Comparison of ENCODE assay signal across 19 cellular contexts in the genomic region with DNA sequence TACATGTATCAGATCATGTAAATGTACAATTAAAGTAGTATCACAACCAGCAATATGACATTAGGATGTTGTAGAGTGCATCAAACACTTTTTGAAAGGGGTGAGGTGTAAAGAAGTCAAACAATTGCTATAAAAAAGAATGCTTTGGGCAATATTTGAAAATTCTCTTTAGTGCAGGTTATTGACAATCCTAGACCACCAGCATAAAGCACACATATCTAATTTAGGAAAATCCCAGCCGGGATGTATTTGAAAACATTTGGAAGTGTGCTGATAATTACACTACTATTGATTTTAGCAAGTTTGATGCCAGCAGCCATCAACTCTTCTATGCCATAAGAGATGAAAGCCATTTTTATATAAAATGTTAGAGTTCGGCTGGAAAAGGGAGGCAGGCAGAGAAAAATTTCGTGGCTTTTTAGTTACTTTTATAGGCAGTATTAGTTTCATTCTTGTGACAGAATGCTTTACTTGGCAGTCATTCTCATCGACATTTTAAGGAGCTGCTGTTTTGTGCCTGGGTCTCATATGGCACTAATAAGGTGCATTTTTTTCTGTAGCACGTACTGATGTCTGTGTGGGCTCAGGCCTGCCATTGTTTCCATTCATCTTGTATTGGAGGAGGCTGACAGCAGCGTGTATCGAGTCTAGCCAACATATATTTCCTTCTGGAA.
DNase-seq lines count a peak whose midpoint lies in the region; ATAC-seq and TF ChIP-seq lines count a peak whose summit lies in the region.
"Had no signal": no experiment of that assay in that cellular context is flagged by ENCODE, and none has a peak within 500 bp of the region (broad histone marks: within the 10 kb centered on the region; RNA-seq: fewer than 3 reads in every experiment).

No MANE protein-coding gene starts in this region.

- no peaks in the 10 kb centered on the region for H3K36me3 Mint-ChIP-seq in activated naive CD4-positive, alpha-beta T cell treated with anti-CD3 and anti-CD28 coated beads for 36 hours (ENCODE audit: low read depth)
- peaks cover 21% of the 10 kb centered on the region for H3K36me3 Mint-ChIP-seq in neural progenitor cell

- H3K27ac Mint-ChIP-seq in activated naive CD4-positive, alpha-beta T cell treated with anti-CD3 and anti-CD28 coated beads for 36 hours, result no peak overlapping the region
- no peak overlapping the region for H3K27ac Mint-ChIP-seq in neural progenitor cell
- H3K27ac Mint-ChIP-seq: activated T-helper 17 cell treated with anti-CD3 and anti-CD28 coated beads, Interleukin-2, amount 50 U/mL, for 72 hours; nephron progenitor cell; stimulated activated effector memory CD8-positive, alpha-beta T cell treated with anti-CD3 and anti-CD28 coated beads, Interleukin-12 subunit alpha, Interleukin-12 subunit beta, amount 100 ng/mL, for 72 hours; T-cell had no signal

- no peaks in the 10 kb centered on the region for H3K27me3 Mint-ChIP-seq in activated naive CD4-positive, alpha-beta T cell treated with anti-CD3 and anti-CD28 coated beads for 36 hours (ENCODE audit: low read depth)
- peaks cover 2% of the 10 kb centered on the region for H3K27me3 Mint-ChIP-seq in neural progenitor cell (ENCODE audit: insufficient read depth, low read depth)
- H3K27me3 Mint-ChIP-seq: activated T-helper 17 cell treated with anti-CD3 and anti-CD28 coated beads, Interleukin-2, amount 50 U/mL, for 72 hours; T-cell had no signal

- H3K4me2 ChIP-seq in neural progenitor cell, result no peak overlapping the region

- no peak overlapping the region for H3K9ac ChIP-seq in neural progenitor cell

- no peak overlapping the region for H3K4me3 Mint-ChIP-seq in activated naive CD4-positive, alpha-beta T cell treated with anti-CD3 and anti-CD28 coated beads for 36 hours
- no peak overlapping the region for H3K4me3 Mint-ChIP-seq in neural progenitor cell
- H3K4me3 Mint-ChIP-seq: activated T-helper 17 cell treated with anti-CD3 and anti-CD28 coated beads, Interleukin-2, amount 50 U/mL, for 72 hours; nephron progenitor cell; stimulated activated effector memory CD8-positive, alpha-beta T cell treated with anti-CD3 and anti-CD28 coated beads, Interleukin-12 subunit alpha, Interleukin-12 subunit beta, amount 100 ng/mL, for 72 hours; T-cell had no signal

- H3K36me3 ChIP-seq in Panc1 (ENCODE audit: control insufficient read depth, insufficient read depth, low read length) (peaks cover 29% of the 10 kb centered on the region), sigmoid colon (peaks cover 0 to 45% (median 5%) of the 10 kb centered on the region in 4 donors), neural progenitor cell (no peaks in the 10 kb centered on the region)

- intact Hi-C loops in Panc1 (cut with micrococcal nuclease; ENCODE audit: unreplicated experiment), result no loop called here
- intact Hi-C loops in sigmoid colon (cut with DNase I), result no loop called here
- intact Hi-C loops in activated naive CD4-positive, alpha-beta T cell treated with anti-CD3 and anti-CD28 coated beads for 36 hours (cut with micrococcal nuclease), result no loop called here

- ATAC-seq in Panc1, result no peak
- no peak for ATAC-seq in HG03457 (IDR thresholded peaks at IDR 0.05; ENCODE audit: unreplicated experiment)
- ATAC-seq: activated T-helper 17 cell treated with anti-CD3 and anti-CD28 coated beads, Interleukin-2, amount 50 U/mL, for 72 hours; GM12878; stimulated activated effector memory CD8-positive, alpha-beta T cell treated with anti-CD3 and anti-CD28 coated beads, Interleukin-12 subunit alpha, Interleukin-12 subunit beta, amount 100 ng/mL, for 72 hours; T-cell had no signal

- BruUV-seq in Panc1 (replicated peaks; lab: Mats Ljungman, UMichigan), result no TSS peak

- H3K4me3 ChIP-seq in Panc1 (ENCODE audit: low read depth in 2 of 2, low read length in 2 of 2) (no peak overlapping the region), sigmoid colon (no peak overlapping the region), neural progenitor cell (no peak overlapping the region)
- H3K4me3 ChIP-seq: GM12878, HAP-1, lung had no signal

- no peak for DNase-seq in Panc1 (ENCODE audit: low read depth, low spot score)
- DNase-seq in fibroblast of gingiva (ENCODE audit: low read depth), result peak; percentile 80
- DNase-seq in sigmoid colon, result no peak
- no peak for DNase-seq in activated naive CD4-positive, alpha-beta T cell treated with anti-CD3 and anti-CD28 coated beads for 36 hours
- DNase-seq in neural progenitor cell (ENCODE audit: low spot score), result no peak
- DNase-seq in dedifferentiated amniotic fluid mesenchymal stem cell (ENCODE audit: extremely low spot score), result no peak
- DNase-seq: activated CD8-positive, alpha-beta memory T cell treated with anti-CD3 and anti-CD28 coated beads for 24 hours; amygdala; dermis blood vessel endothelial cell; NCI-H774; nephron progenitor cell; T-cell had no signal

- POLR2A ChIA-PET in Panc1 (lab: Charles Lee), result interaction anchor here (0.8 kb wide), 1 partner anchor 9 kb away, joined by 14 read pairs; no protein-coding TSS in a partner anchor

- in situ Hi-C loops in Panc1 (cut with HindIII; ENCODE audit: low pct_unique_long_range_greater_than_20kb, low sequenced_read_pairs), result no loop called here

- H3K4me1 ChIP-seq in Panc1 (ENCODE audit: control insufficient read depth, insufficient read depth, low read length), result peaks cover 43% of the 10 kb centered on the region
- peaks cover 0 to 86% (median 69%) of the 10 kb centered on the region in 4 donors for H3K4me1 ChIP-seq in sigmoid colon
- H3K4me1 ChIP-seq in neural progenitor cell, result no peaks in the 10 kb centered on the region

- peaks cover 4% of the 10 kb centered on the region for H3K4me1 Mint-ChIP-seq in activated naive CD4-positive, alpha-beta T cell treated with anti-CD3 and anti-CD28 coated beads for 36 hours (ENCODE audit: low read depth)
- peaks cover 20% of the 10 kb centered on the region for H3K4me1 Mint-ChIP-seq in neural progenitor cell
- H3K4me1 Mint-ChIP-seq: T-cell had no signal

- no peak for TF ChIP-seq CTCF in 22Rv1 (IDR thresholded peaks at IDR 0.05)
- no peak for TF ChIP-seq CTCF in Panc1 (IDR thresholded peaks at IDR 0.05)
- no peak for TF ChIP-seq CTCF in sigmoid colon (IDR thresholded peaks at IDR 0.05)
- TF ChIP-seq CTCF in neural progenitor cell (IDR thresholded peaks at IDR 0.05), result no peak

- H3K27ac ChIP-seq in 22Rv1 (peak overlapping the region; percentile 9; the same call in 1 of the 2 replicates), Panc1 (ENCODE audit: low read length) (peak overlapping the region; percentile 34; the same call in 1 of the 2 replicates), sigmoid colon (peak overlapping the region; percentile 97 to 99 (median 99)), neural progenitor cell (no peak overlapping the region)

- H3K79me2 ChIP-seq in neural progenitor cell (ENCODE audit: low read depth), result no peaks in the 10 kb centered on the region

- H4K20me1 ChIP-seq in neural progenitor cell (ENCODE audit: low read depth), result peaks cover 8% of the 10 kb centered on the region

- CTCF ChIA-PET in Panc1 (lab: Charles Lee), result no interaction called here
- CTCF ChIA-PET in activated naive CD4-positive, alpha-beta T cell treated with anti-CD3 and anti-CD28 coated beads for 36 hours (lab: Charles Lee), result no interaction called here

- no peak overlapping the region for H2AFZ ChIP-seq in neural progenitor cell (replicated peaks)

- no peak for TF ChIP-seq EP300 in sigmoid colon (IDR thresholded peaks at IDR 0.05)

- H3K27me3 ChIP-seq in Panc1 (ENCODE audit: control insufficient read depth, insufficient read depth, low read length), result no peaks in the 10 kb centered on the region
- H3K27me3 ChIP-seq in sigmoid colon, result no peaks in the 10 kb centered on the region
- H3K27me3 ChIP-seq in neural progenitor cell, result no peaks in the 10 kb centered on the region

- H3K9me3 ChIP-seq in Panc1 (ENCODE audit: control insufficient read depth, insufficient read depth, low read depth, low read length) (no peaks in the 10 kb centered on the region), sigmoid colon (no peaks in the 10 kb centered on the region), neural progenitor cell (ENCODE audit: low read depth) (no peaks in the 10 kb centered on the region)
- H3K9me3 ChIP-seq: HAP-1 had no signal

- 69 to 77% methylated on average over 7 of the region's 7 CpGs for WGBS in sigmoid colon, 2 donors

- H3F3A ChIP-seq in neural progenitor cell (ENCODE audit: low read depth), result peaks cover 5% of the 10 kb centered on the region

- no peaks in the 10 kb centered on the region for H3K9me3 Mint-ChIP-seq in activated naive CD4-positive, alpha-beta T cell treated with anti-CD3 and anti-CD28 coated beads for 36 hours
- no peaks in the 10 kb centered on the region for H3K9me3 Mint-ChIP-seq in neural progenitor cell
- H3K9me3 Mint-ChIP-seq: activated T-helper 17 cell treated with anti-CD3 and anti-CD28 coated beads, Interleukin-2, amount 50 U/mL, for 72 hours; nephron progenitor cell; stimulated activated effector memory CD8-positive, alpha-beta T cell treated with anti-CD3 and anti-CD28 coated beads, Interleukin-12 subunit alpha, Interleukin-12 subunit beta, amount 100 ng/mL, for 72 hours; T-cell had no signal

- no peak for TF ChIP-seq POLR2A in sigmoid colon (IDR thresholded peaks at IDR 0.05)
